9 cellular contexts compared by ENCODE assay signal in the genomic region with DNA sequence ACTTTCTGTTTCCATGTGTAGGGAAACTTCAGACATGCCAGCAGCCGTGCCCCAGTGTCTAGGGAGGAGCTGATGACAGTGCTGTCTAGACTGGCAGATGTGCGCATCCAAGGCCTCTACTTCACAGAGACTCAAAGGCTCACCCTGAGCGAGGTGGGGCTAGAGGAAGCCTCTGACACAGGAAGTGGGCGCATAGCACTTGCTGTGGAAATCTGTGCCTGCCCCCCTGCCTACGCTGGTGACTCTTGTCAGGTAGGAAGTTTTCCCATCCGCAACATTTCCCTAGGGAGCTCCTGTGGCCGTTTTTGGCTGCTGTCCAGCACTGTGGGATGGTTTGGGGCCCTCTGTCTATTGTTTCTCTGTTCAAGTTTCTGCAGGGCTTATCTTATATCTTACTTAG.
DNase-seq lines count a peak whose midpoint lies in the region; ATAC-seq, FAIRE-seq and TF ChIP-seq lines count a peak whose summit lies in the region.
"Had no signal": no experiment of that assay in that cellular context is flagged by ENCODE, and none has a peak within 500 bp of the region (broad histone marks: within the 10 kb centered on the region; RNA-seq: fewer than 3 reads in every experiment).

No MANE protein-coding gene starts in this region.

- H3K9me3 Mint-ChIP-seq in chondrocyte (ENCODE audit: low read depth): no peaks in the 10 kb centered on the region

- no peak overlapping the region for H4K91ac ChIP-seq in neuronal stem cell (ENCODE audit: low read depth, low read length, poor library complexity)

- H4K8ac ChIP-seq in neuronal stem cell (ENCODE audit: low read depth, low read length): no peak overlapping the region

- no peak overlapping the region for H3K27ac ChIP-seq in neuronal stem cell (replicated peaks; ENCODE audit: low read length)

- H3K4me1 ChIP-seq in neuronal stem cell (ENCODE audit: control insufficient read depth in 2 of 2, insufficient read depth in 1 of 2, low read depth in 1 of 2, low read length in 2 of 2): no peaks in the 10 kb centered on the region

- peaks cover 22% of the 10 kb centered on the region for H3K4me1 Mint-ChIP-seq in chondrocyte (ENCODE audit: low read depth)

- no peak for FAIRE-seq in RCC 7860 (lab: Jason Lieb, UNC)

- H2AK5ac ChIP-seq in neuronal stem cell (ENCODE audit: low read depth, low read length): peak overlapping the region; percentile 54

- H3K4ac ChIP-seq in neuronal stem cell (ENCODE audit: low read length): no peak overlapping the region

- no peak for TF ChIP-seq POLR2A in erythroblast (IDR thresholded peaks at IDR 0.05; ENCODE audit: low read length)

- H3K4me3 Mint-ChIP-seq in chondrocyte (ENCODE audit: unreplicated experiment): no peak overlapping the region

- peaks cover 5% of the 10 kb centered on the region for H3K27me3 Mint-ChIP-seq in chondrocyte (ENCODE audit: low read depth)

- no CpG with 5 or more reads among the region's 7 CpGs for WGBS in neuronal stem cell (ENCODE audit: extremely low coverage in 2 of 2, insufficient read length in 2 of 2, insufficient replicate concordance in 1 of 2), 2 donors

- H3K9ac ChIP-seq in neuronal stem cell (ENCODE audit: low read depth, low read length, poor library complexity): no peak overlapping the region

- no peak overlapping the region for H3K4me3 ChIP-seq in neuronal stem cell (ENCODE audit: low read length in 2 of 2)
- H3K4me3 ChIP-seq: lung had no signal

- H2BK120ac ChIP-seq in neuronal stem cell (ENCODE audit: low read depth, low read length): no peak overlapping the region

- H3K36me3 Mint-ChIP-seq in chondrocyte (ENCODE audit: low read depth): no peaks in the 10 kb centered on the region

- no peak overlapping the region for H2BK15ac ChIP-seq in neuronal stem cell (ENCODE audit: low read length)

- no peak overlapping the region for H2AFZ ChIP-seq in neuronal stem cell (ENCODE audit: low read length)

- in situ Hi-C loops in GM13976 (cut with MboI; ENCODE audit: low sequenced_read_pairs, unreplicated experiment): no loop called here

- peaks cover 0 to 7% (median 2%) of the 10 kb centered on the region in 3 experiments for H3K27me3 ChIP-seq in neuronal stem cell (ENCODE audit: control insufficient read depth in 3 of 3, insufficient read depth in 3 of 3, low read depth in 1 of 3, low read length in 3 of 3)

- peak overlapping the region; percentile 71 for H3K23ac ChIP-seq in neuronal stem cell (ENCODE audit: low read depth, low read length, poor library complexity)

- no peaks in the 10 kb centered on the region for H3K9me3 ChIP-seq in neuronal stem cell (replicated peaks in 1 of 2; ENCODE audit: control insufficient read depth in 2 of 2, insufficient read depth in 1 of 2, low read depth in 1 of 2, low read length in 2 of 2)

- no peak overlapping the region for H3K27ac Mint-ChIP-seq in chondrocyte (ENCODE audit: unreplicated experiment)

- ATAC-seq in HG02943 (IDR thresholded peaks at IDR 0.05; ENCODE audit: low read depth, unreplicated experiment): peak; percentile 80

- DNase-seq in GM13976 (ENCODE audit: low spot score): peak; percentile 31
- peak; percentile 6 for DNase-seq in RCC 7860 (ENCODE audit: low spot score)
- peak; percentile 50 for DNase-seq in activated naive CD4-positive, alpha-beta T cell treated with Interleukin-2 at 50 U/mL for 16 hours
- DNase-seq in neuronal stem cell (ENCODE audit: low spot score): no peak
- no peak for DNase-seq in posterior cingulate gyrus
- DNase-seq in chondrocyte (ENCODE audit: low spot score): no peak
- DNase-seq in erythroblast (lab: John Stamatoyannopoulos, UW): no peak

- no peak overlapping the region for H2BK5ac ChIP-seq in neuronal stem cell (ENCODE audit: low read length)

- intact Hi-C loops in posterior cingulate gyrus (cut with DNase I): no loop called here

- TF ChIP-seq CTCF in GM13976 (IDR thresholded peaks at IDR 0.05; ENCODE audit: borderline replicate concordance, control extremely low read depth, extremely low read depth, insufficient read depth, missing control alignments) (no peak), chondrocyte (IDR thresholded peaks at IDR 0.05) (no peak)

- H3K14ac ChIP-seq in neuronal stem cell (ENCODE audit: low read length): peak overlapping the region; percentile 38

- H2BK12ac ChIP-seq in neuronal stem cell (ENCODE audit: low read length): no peak overlapping the region

- no peak overlapping the region for H3K4me2 ChIP-seq in neuronal stem cell (ENCODE audit: insufficient read depth, low read length, poor library complexity, severe bottlenecking)

- H3K18ac ChIP-seq in neuronal stem cell (ENCODE audit: low read length): peak overlapping the region; percentile 63

- no peaks in the 10 kb centered on the region for H3K36me3 ChIP-seq in neuronal stem cell (replicated peaks in 1 of 2; ENCODE audit: control insufficient read depth in 2 of 2, insufficient read depth in 2 of 2, low read length in 2 of 2)

- no peaks in the 10 kb centered on the region for H3K79me1 ChIP-seq in neuronal stem cell (ENCODE audit: low read depth, low read length)

Comparison
In these comparisons a context has a peak if more than half of its experiments do, and no peak if none do; other contexts are left out.
1. DNase-seq: peak in GM13976 (single experiment), RCC 7860 (single experiment) and activated naive CD4-positive, alpha-beta T cell treated with Interleukin-2 at 50 U/mL for 16 hours (single experiment); none in neuronal stem cell (single experiment), posterior cingulate gyrus (0 of 10), chondrocyte (single experiment) and erythroblast (0 of 2).